Comparison of ENCODE assay signal across 9 cellular contexts in the genomic region with DNA sequence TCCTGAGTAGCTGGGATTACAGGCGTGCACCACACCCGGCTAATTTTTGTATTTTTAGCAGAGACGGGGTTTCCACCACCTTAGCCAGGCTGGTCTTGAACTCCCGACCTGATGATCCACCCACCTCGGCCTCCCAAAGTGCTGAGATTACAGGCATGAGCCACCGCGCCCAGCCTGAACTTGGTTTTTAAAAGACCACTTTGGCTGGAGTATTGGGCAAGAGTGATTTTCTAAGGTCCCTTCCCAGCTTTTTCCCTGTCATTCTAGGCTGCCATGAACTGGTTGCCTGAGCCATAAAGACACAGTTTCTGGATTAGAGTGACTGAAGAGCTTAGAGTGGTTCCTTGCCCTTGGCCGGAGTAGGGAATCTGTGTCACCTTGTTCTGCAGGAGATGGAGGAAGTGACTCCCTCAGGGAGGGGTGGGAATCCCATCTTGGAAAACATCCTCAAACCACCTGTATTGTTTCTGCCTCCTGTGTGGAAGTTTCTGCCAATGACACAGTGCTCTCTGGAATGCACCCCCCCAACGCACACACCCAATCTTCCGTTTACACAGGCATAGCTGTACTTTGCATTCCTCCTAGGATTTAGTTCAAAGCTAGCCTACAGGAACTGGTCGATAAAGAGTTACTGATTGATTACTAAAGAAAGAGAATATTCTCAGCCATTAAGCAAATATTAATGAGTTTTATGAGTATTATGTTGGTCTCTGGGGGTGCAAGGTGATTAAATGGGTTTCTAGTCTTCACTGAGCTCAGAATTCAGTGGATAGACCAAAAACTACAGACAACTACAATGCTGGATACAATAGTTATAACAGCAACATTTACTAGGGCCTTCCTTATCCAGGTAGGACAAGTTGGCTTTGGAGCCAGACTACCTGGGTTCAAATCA. TPM values are rescaled to one million over a fixed set of nuclear protein-coding genes. Genes with fewer than 3 reads are reported as not detected.
DNase-seq lines count a peak whose midpoint lies in the region; ATAC-seq and TF ChIP-seq lines count a peak whose summit lies in the region.
"Had no signal": no experiment of that assay in that cellular context is flagged by ENCODE, and none has a peak within 500 bp of the region (broad histone marks: within the 10 kb centered on the region; RNA-seq: fewer than 3 reads in every experiment).

No MANE protein-coding gene starts in this region.

- POLR2A ChIA-PET in IMR-90 (lab: Charles Lee; ENCODE audit: unreplicated experiment), result no interaction called here
- POLR2A ChIA-PET in activated CD8-positive, alpha-beta T cell treated with anti-CD3 and anti-CD28 coated beads for 36 hours (lab: Charles Lee), result interaction anchor here (1.7 kb wide), 1 partner anchor 13 kb away, joined by 4 read pairs; no protein-coding TSS in a partner anchor

- peak overlapping the region; percentile 42; the same call in 1 of the 2 replicates for H4K5ac ChIP-seq in IMR-90 (ENCODE audit: low read depth, low read length)

- 93% methylated on average over 7 of the region's 11 CpGs; no CpG with 5 or more reads in 1 of the 2 experiments for WGBS in IMR-90 (ENCODE audit: extremely low coverage in 2 of 2, insufficient read length in 1 of 2), 2 experiments
- WGBS in testis, 2 donors, result 74% methylated on average over 11 of the region's 11 CpGs

- H3K27ac ChIP-seq in 22Rv1 (peak overlapping the region; percentile 50), IMR-90 (ENCODE audit: insufficient read depth, low read length) (peak overlapping the region; percentile 11; the same call in 1 of the 2 replicates), colonic mucosa (peak overlapping the region; percentile 82), testis (peak overlapping the region in 1 of 2 donors; percentile 71)

- H3K9me3 ChIP-seq in IMR-90 (ENCODE audit: control insufficient read depth, insufficient read depth, low read length) (no peaks in the 10 kb centered on the region), colonic mucosa (no peaks in the 10 kb centered on the region), testis (no peaks in the 10 kb centered on the region)
- H3K9me3 ChIP-seq: BLaER1 treated with 17β-estradiol and CSF1 and Interleukin-3, amounts not matched to agents 10 nM and 100 nM had no signal

- H2BK20ac ChIP-seq in IMR-90 (ENCODE audit: low read depth, low read length), result peak overlapping the region; percentile 66

- CTCF ChIA-PET in IMR-90 (lab: Yijun Ruan, JAX), result interaction anchor here (0.6 to 1.0 kb wide), 2 partner anchors 19 to 43 kb away, joined by 4 to 5 read pairs; no protein-coding TSS in a partner anchor
- CTCF ChIA-PET in activated CD8-positive, alpha-beta T cell treated with anti-CD3 and anti-CD28 coated beads for 36 hours (lab: Charles Lee), result interaction anchor here (0.9 to 3.8 kb wide), 2 partner anchors 19 to 91 kb away, joined by 3 to 19 read pairs; no protein-coding TSS in a partner anchor

- peaks cover 37 to 67% of the 10 kb centered on the region in 2 experiments for H3K79me1 ChIP-seq in IMR-90 (ENCODE audit: low read depth in 1 of 2, low read length in 2 of 2)

- peak overlapping the region; percentile 69 for H2BK120ac ChIP-seq in IMR-90 (ENCODE audit: low read depth, low read length)

- intact Hi-C loops in IMR-90 (cut with micrococcal nuclease), result no loop called here
- intact Hi-C loops in colonic mucosa (cut with DNase I), result no loop called here
- intact Hi-C loops in activated CD8-positive, alpha-beta T cell treated with anti-CD3 and anti-CD28 coated beads for 36 hours (cut with micrococcal nuclease), result no loop called here
- intact Hi-C loops in testis (cut with DNase I; ENCODE audit: low total_unique reads), result no loop called here

- H3K9ac ChIP-seq in IMR-90 (ENCODE audit: low read depth, low read length) (no peak overlapping the region), colonic mucosa (ENCODE audit: low read depth in 2 of 2, low read length in 2 of 2) (peak overlapping the region in 1 of 2 donors; percentile 62)
- H3K9ac ChIP-seq: BLaER1 treated with 17β-estradiol and CSF1 and Interleukin-3, amounts not matched to agents 10 nM and 100 nM had no signal

- peak overlapping the region; percentile 30; the same call in 1 of the 2 replicates for H4K91ac ChIP-seq in IMR-90 (ENCODE audit: insufficient read depth, low read depth, low read length)

- no peaks in the 10 kb centered on the region for H3K9me3 Mint-ChIP-seq in activated CD8-positive, alpha-beta T cell treated with anti-CD3 and anti-CD28 coated beads for 36 hours

- H3K4ac ChIP-seq in IMR-90 (ENCODE audit: low read depth, low read length), result peak overlapping the region; percentile 69

- no peak for TF ChIP-seq RAD21 in IMR-90 (IDR thresholded peaks at IDR 0.05; ENCODE audit: low read length)

- peaks cover 81% of the 10 kb centered on the region for H3K36me3 Mint-ChIP-seq in activated CD8-positive, alpha-beta T cell treated with anti-CD3 and anti-CD28 coated beads for 36 hours (ENCODE audit: low read depth)

- H3K4me2 ChIP-seq in IMR-90 (ENCODE audit: low read depth, low read length), result no peak overlapping the region

- no peak overlapping the region for H3K4me3 ChIP-seq in IMR-90 (ENCODE audit: insufficient read depth, low read depth, low read length)
- no peak overlapping the region for H3K4me3 ChIP-seq in colonic mucosa
- H3K4me3 ChIP-seq in testis, result no peak overlapping the region
- H3K4me3 ChIP-seq: BLaER1 treated with 17β-estradiol and CSF1 and Interleukin-3, amounts not matched to agents 10 nM and 100 nM had no signal

- peak overlapping the region; percentile 56 for H3K14ac ChIP-seq in IMR-90 (replicated peaks; ENCODE audit: low read depth, low read length)

- H2AK9ac ChIP-seq in IMR-90 (replicated peaks; ENCODE audit: low read depth, low read length, poor library complexity), result peak overlapping the region; percentile 13

- no peak overlapping the region for H3K4me3 Mint-ChIP-seq in activated CD8-positive, alpha-beta T cell treated with anti-CD3 and anti-CD28 coated beads for 36 hours

- H3K27me3 ChIP-seq in IMR-90 (ENCODE audit: control insufficient read depth, insufficient read depth, low read length), result no peaks in the 10 kb centered on the region
- H3K27me3 ChIP-seq in colonic mucosa, result no peaks in the 10 kb centered on the region
- H3K27me3 ChIP-seq in testis, result no peaks in the 10 kb centered on the region
- H3K27me3 ChIP-seq: BLaER1 treated with 17β-estradiol and CSF1 and Interleukin-3, amounts not matched to agents 10 nM and 100 nM had no signal

- in situ Hi-C loops in IMR-90 (cut with MboI; ENCODE audit: low sequenced_read_pairs), result no loop called here

- no peak overlapping the region for H3K56ac ChIP-seq in IMR-90 (ENCODE audit: extremely low read depth, insufficient read depth, low read length)

- BruUV-seq in IMR-90 (replicated peaks; lab: Mats Ljungman, UMichigan), result no TSS peak

- peak overlapping the region; percentile 42 for H2BK5ac ChIP-seq in IMR-90 (ENCODE audit: low read depth, low read length, poor library complexity, severe bottlenecking)

- TF ChIP-seq CTCF in 22Rv1 (IDR thresholded peaks at IDR 0.05) (no peak), IMR-90 (conservative IDR thresholded peaks at IDR 0.05; ENCODE audit: low read depth, low read length) (no peak), colonic mucosa (IDR thresholded peaks at IDR 0.05) (no peak), testis (IDR thresholded peaks at IDR 0.05) (no peak)
- no peak for TF ChIP-seq CTCF in activated CD8-positive, alpha-beta T cell treated with anti-CD3 and anti-CD28 coated beads for 36 hours (IDR thresholded peaks at IDR 0.05)

- H3K4me1 Mint-ChIP-seq in activated CD8-positive, alpha-beta T cell treated with anti-CD3 and anti-CD28 coated beads for 36 hours (ENCODE audit: low read depth), result peaks cover 68% of the 10 kb centered on the region

- DNase-seq in IMR-90 (peak; percentile 66), colonic mucosa (peak; percentile 86), lung microvascular endothelial cell (ENCODE audit: low read depth in 2 of 2) (peak; percentile 63 to 67), testis (no peak), NCI-H2081 treated with DMSO at 0.1 percent for 48 hours (lab: John Stamatoyannopoulos, UW) (no peak), NCI-H526 (lab: John Stamatoyannopoulos, UW) (no peak)
- no peak for DNase-seq in activated CD8-positive, alpha-beta T cell treated with anti-CD3 and anti-CD28 coated beads for 36 hours

- H3K9me1 ChIP-seq in IMR-90 (ENCODE audit: insufficient read depth, low read length), result peaks cover 18% of the 10 kb centered on the region; the same call in 1 of the 2 replicates

- peaks cover 13% of the 10 kb centered on the region for H3K4me1 ChIP-seq in IMR-90 (ENCODE audit: control insufficient read depth, insufficient read depth, low read length)
- peaks cover 32% of the 10 kb centered on the region for H3K4me1 ChIP-seq in colonic mucosa
- H3K4me1 ChIP-seq in testis, result peaks cover 34% of the 10 kb centered on the region

- H3K27ac Mint-ChIP-seq in activated CD8-positive, alpha-beta T cell treated with anti-CD3 and anti-CD28 coated beads for 36 hours, result no peak overlapping the region

- TF ChIP-seq POLR2A in IMR-90 (IDR thresholded peaks at IDR 0.05; ENCODE audit: low read depth, low read length) (no peak), testis (IDR thresholded peaks at IDR 0.05) (no peak)

- dilution Hi-C loops in IMR-90 (cut with HindIII; ENCODE audit: low sequenced_read_pairs, unreplicated experiment), result no loop called here

- no peak overlapping the region for H2AFZ ChIP-seq in IMR-90 (replicated peaks; ENCODE audit: low read length, poor library complexity)

- H3K18ac ChIP-seq in IMR-90 (ENCODE audit: low read depth, low read length), result no peak overlapping the region

- H4K20me1 ChIP-seq in IMR-90 (ENCODE audit: insufficient read depth, low read length), result no peaks in the 10 kb centered on the region

- peak overlapping the region; percentile 89 for H2AK5ac ChIP-seq in IMR-90 (ENCODE audit: low read depth, low read length)

- H3K36me3 ChIP-seq in IMR-90 (ENCODE audit: control insufficient read depth, insufficient read depth, low read length) (peaks cover 19% of the 10 kb centered on the region), colonic mucosa (no peaks in the 10 kb centered on the region), testis (ENCODE audit: low read depth, missing control alignments) (no peaks in the 10 kb centered on the region)

- peak overlapping the region; percentile 19; the same call in 1 of the 2 replicates for H3K23ac ChIP-seq in IMR-90 (ENCODE audit: low read depth, low read length)

- ATAC-seq in IMR-90 (ENCODE audit: low read depth), result peak; percentile 89
- no peak for ATAC-seq in activated CD8-positive, alpha-beta T cell treated with anti-CD3 and anti-CD28 coated beads for 36 hours

- H2BK15ac ChIP-seq in IMR-90 (ENCODE audit: low read depth, low read length), result peak overlapping the region; percentile 65; the same call in 1 of the 3 replicates

- H4K8ac ChIP-seq in IMR-90 (ENCODE audit: low read depth in 2 of 2, low read length in 2 of 2), result peak overlapping the region in 1 of 2 experiments; percentile 77; a peak in 2 of 4 replicates

- H3K27me3 Mint-ChIP-seq in activated CD8-positive, alpha-beta T cell treated with anti-CD3 and anti-CD28 coated beads for 36 hours, result no peaks in the 10 kb centered on the region

RNA-seq across cellular contexts. Expression of gene BCL2L1, which starts 18.2 kb away (rescaled TPM):
- 41.9 and 45.5 TPM in 2 replicates for total RNA-seq in IMR-90 (2012; rRNA removed)
- polyA plus RNA-seq in IMR-90 (2012; rRNA removed), result 40.2 and 41.9 TPM in 2 replicates
- polyA plus RNA-seq in IMR-90 (2012; cell fraction: cytosol; rRNA removed), result 44.9 and 47.2 TPM in 2 replicates
- polyA plus RNA-seq in IMR-90 (2012; cell fraction: nucleus; rRNA removed; ENCODE audit: low replicate concordance), result 22.6 and 23.8 TPM in 2 replicates
- total RNA-seq in colonic mucosa, result 10 to 100 TPM; 55.9 to 59.4 TPM
- total RNA-seq in lung microvascular endothelial cell, result 36.0 and 40.7 TPM in 2 replicates
- 100 to 1,000 TPM; 182 TPM for total RNA-seq in activated CD8-positive, alpha-beta T cell treated with anti-CD3 and anti-CD28 coated beads for 36 hours
- 10 to 100 TPM; 83.0 to 84.7 TPM for total RNA-seq in testis
- polyA plus RNA-seq in testis (ENCODE audit: insufficient read depth, low read depth, low replicate concordance), result 122 TPM

RNA-seq across cellular contexts. Expression of gene TPX2, which starts 34.6 kb away (rescaled TPM):
- total RNA-seq in IMR-90 (2012; rRNA removed) (72.2 and 82.2 TPM in 2 replicates), colonic mucosa (10 to 100 TPM; 21.8 to 74.5 TPM), lung microvascular endothelial cell (5.8 and 18.1 TPM in 2 replicates), testis (10 to 100 TPM; 39.7 to 52.5 TPM)
- polyA plus RNA-seq in IMR-90 (2012; rRNA removed) (27.6 and 28.5 TPM in 2 replicates), testis (ENCODE audit: insufficient read depth, low read depth, low replicate concordance) (74.6 TPM)
- polyA plus RNA-seq in IMR-90 (2012; cell fraction: cytosol; rRNA removed), result 4.8 and 19.2 TPM in 2 replicates
- polyA plus RNA-seq in IMR-90 (2012; cell fraction: nucleus; rRNA removed; ENCODE audit: low replicate concordance), result 3.2 and 12.0 TPM in 2 replicates
- total RNA-seq in activated CD8-positive, alpha-beta T cell treated with anti-CD3 and anti-CD28 coated beads for 36 hours, result 100 to 1,000 TPM; 112 to 113 TPM

Comparison
In these comparisons a context has a peak if more than half of its experiments do, and no peak if none do; other contexts are left out.
1. DNase-seq: peak in IMR-90 (single experiment), colonic mucosa (single experiment) and lung microvascular endothelial cell (2 of 2); none in activated CD8-positive, alpha-beta T cell treated with anti-CD3 and anti-CD28 coated beads for 36 hours (single experiment), testis (single experiment), NCI-H2081 treated with DMSO at 0.1 percent for 48 hours (single experiment) and NCI-H526 (0 of 2).